12 cellular contexts compared by ENCODE assay signal in genomic region chr2:105409717-105410116, GRCh38. TPM values are rescaled to one million over a fixed set of nuclear protein-coding genes. Genes with fewer than 3 reads are reported as not detected.
DNase-seq lines count a peak whose midpoint lies in the region; ATAC-seq, FAIRE-seq and TF ChIP-seq lines count a peak whose summit lies in the region.
"Had no signal": no experiment of that assay in that cellular context is flagged by ENCODE, and none has a peak within 500 bp of the region (broad histone marks: within the 10 kb centered on the region; RNA-seq: fewer than 3 reads in every experiment).

No MANE protein-coding gene starts in this region.

- H3K27me3 Mint-ChIP-seq in chondrocyte (ENCODE audit: low read depth), result peaks cover 17% of the 10 kb centered on the region
- H3K27me3 Mint-ChIP-seq in activated naive CD8-positive, alpha-beta T cell treated with anti-CD3 and anti-CD28 coated beads for 36 hours, result peaks cover 53% of the 10 kb centered on the region

- CTCF ChIA-PET in A673 (lab: Charles Lee), result no interaction called here

- no peak overlapping the region for H3K4me3 ChIP-seq in kidney (ENCODE audit: low read length in 2 of 2)
- no peak overlapping the region for H3K4me3 ChIP-seq in thoracic aorta
- H3K4me3 ChIP-seq in A673 (ENCODE audit: low read depth, low read length, poor library complexity, severe bottlenecking), result no peak overlapping the region
- H3K4me3 ChIP-seq: SJCRH30 had no signal

- no peak overlapping the region for H3K27ac ChIP-seq in kidney (ENCODE audit: low read depth in 2 of 2, low read length in 2 of 2)
- peak overlapping the region; percentile 60 to 66 for H3K27ac ChIP-seq in thoracic aorta
- H3K27ac ChIP-seq in A673 (ENCODE audit: low read depth, low read length, poor library complexity, severe bottlenecking), result no peak overlapping the region
- H3K27ac ChIP-seq: SJCRH30 had no signal

- intact Hi-C loops in kidney (cut with DNase I) (no loop called here), A673 (cut with micrococcal nuclease; ENCODE audit: unreplicated experiment) (no loop called here)

- H3K9ac ChIP-seq in kidney (ENCODE audit: low read length in 2 of 2), result no peak overlapping the region

- peak overlapping the region; percentile 81 for H3K27ac Mint-ChIP-seq in chondrocyte (ENCODE audit: unreplicated experiment)
- no peak overlapping the region for H3K27ac Mint-ChIP-seq in activated naive CD8-positive, alpha-beta T cell treated with anti-CD3 and anti-CD28 coated beads for 36 hours
- H3K27ac Mint-ChIP-seq: natural killer cell, type B pancreatic cell had no signal

- H3K36me3 Mint-ChIP-seq in chondrocyte (ENCODE audit: low read depth), result no peaks in the 10 kb centered on the region
- no peaks in the 10 kb centered on the region for H3K36me3 Mint-ChIP-seq in activated naive CD8-positive, alpha-beta T cell treated with anti-CD3 and anti-CD28 coated beads for 36 hours
- H3K36me3 Mint-ChIP-seq: natural killer cell, type B pancreatic cell had no signal

- BruUV-seq in A673 (replicated peaks; lab: Mats Ljungman, UMichigan), result no TSS peak

- peaks cover 42% of the 10 kb centered on the region for H3K4me1 Mint-ChIP-seq in chondrocyte (ENCODE audit: low read depth)
- H3K4me1 Mint-ChIP-seq in activated naive CD8-positive, alpha-beta T cell treated with anti-CD3 and anti-CD28 coated beads for 36 hours, result peaks cover 8% of the 10 kb centered on the region
- H3K4me1 Mint-ChIP-seq: natural killer cell had no signal

- H3K36me3 ChIP-seq in kidney (ENCODE audit: control insufficient read depth in 1 of 2, insufficient read depth in 2 of 2, low read length in 2 of 2) (no peaks in the 10 kb centered on the region), thoracic aorta (no peaks in the 10 kb centered on the region), A673 (ENCODE audit: insufficient read depth, low read length, poor library complexity, severe bottlenecking) (no peaks in the 10 kb centered on the region)
- H3K36me3 ChIP-seq: SJCRH30 had no signal

- DNase-seq in LHCN-M2 (ENCODE audit: low read depth) (peak; percentile 78), chondrocyte (ENCODE audit: low spot score) (no peak), kidney (peak; percentile 83), thoracic aorta (ENCODE audit: low spot score) (peak; percentile 77), A673 (ENCODE audit: low spot score) (no peak)
- no peak for DNase-seq in activated naive CD8-positive, alpha-beta T cell treated with anti-CD3 and anti-CD28 coated beads for 36 hours
- DNase-seq: natural killer cell, SJCRH30 had no signal

- POLR2A ChIA-PET in A673 (lab: Charles Lee; ENCODE audit: low non-redundant PET), result no interaction called here

- no peak for FAIRE-seq in kidney (lab: Jason Lieb, UNC)
- FAIRE-seq: GM18507 had no signal

- H3K27me3 ChIP-seq in thoracic aorta (replicated peaks; ENCODE audit: insufficient read depth), result no peaks in the 10 kb centered on the region
- H3K27me3 ChIP-seq in A673 (replicated peaks; ENCODE audit: insufficient read depth, low read depth, low read length, poor library complexity), result no peaks in the 10 kb centered on the region
- H3K27me3 ChIP-seq: SJCRH30 had no signal

- H3K4me1 ChIP-seq in kidney (ENCODE audit: control insufficient read depth in 1 of 2, insufficient read depth in 1 of 2, low read depth in 1 of 2, low read length in 2 of 2) (no peaks in the 10 kb centered on the region), thoracic aorta (ENCODE audit: control insufficient read depth in 1 of 2, low read depth in 2 of 2) (peaks cover 17 to 39% of the 10 kb centered on the region in 2 donors), A673 (ENCODE audit: insufficient read depth, low read length, poor library complexity, severe bottlenecking) (no peaks in the 10 kb centered on the region)

- no peak for TF ChIP-seq CTCF in chondrocyte (IDR thresholded peaks at IDR 0.05)
- no peak for TF ChIP-seq CTCF in kidney (IDR thresholded peaks at IDR 0.05; ENCODE audit: borderline replicate concordance, extremely low read depth, insufficient read depth)
- no peak for TF ChIP-seq CTCF in thoracic aorta (IDR thresholded peaks at IDR 0.05)
- TF ChIP-seq CTCF in A673 (conservative IDR thresholded peaks at IDR 0.05; ENCODE audit: low read depth, low read length), result no peak

- H3K4me3 Mint-ChIP-seq in chondrocyte (ENCODE audit: unreplicated experiment), result no peak overlapping the region
- H3K4me3 Mint-ChIP-seq in activated naive CD8-positive, alpha-beta T cell treated with anti-CD3 and anti-CD28 coated beads for 36 hours, result no peak overlapping the region
- H3K4me3 Mint-ChIP-seq: natural killer cell, type B pancreatic cell had no signal

- ATAC-seq in thoracic aorta (ENCODE audit: insufficient number of reproducible peaks, low FRiP score, low read depth), result peak; percentile 88
- no peak for ATAC-seq in GM18498 (IDR thresholded peaks at IDR 0.05; ENCODE audit: unreplicated experiment)
- no peak for ATAC-seq in GM21825 (IDR thresholded peaks at IDR 0.05; ENCODE audit: unreplicated experiment)
- ATAC-seq: natural killer cell had no signal

- peaks cover 4% of the 10 kb centered on the region for H3K9me3 Mint-ChIP-seq in chondrocyte (ENCODE audit: low read depth)
- no peaks in the 10 kb centered on the region for H3K9me3 Mint-ChIP-seq in activated naive CD8-positive, alpha-beta T cell treated with anti-CD3 and anti-CD28 coated beads for 36 hours
- H3K9me3 Mint-ChIP-seq: natural killer cell had no signal

- H3K9me3 ChIP-seq in kidney (ENCODE audit: control insufficient read depth in 1 of 2, low read length in 2 of 2) (no peaks in the 10 kb centered on the region), thoracic aorta (no peaks in the 10 kb centered on the region), A673 (ENCODE audit: low read depth, low read length, poor library complexity, severe bottlenecking) (no peaks in the 10 kb centered on the region)
- H3K9me3 ChIP-seq: SJCRH30 had no signal

RNA-seq across cellular contexts. Expression of gene FHL2, which starts 10.9 kb away (rescaled TPM):
- 246 and 312 TPM in 2 replicates for total RNA-seq in LHCN-M2 (2014; rRNA removed)
- polyA plus RNA-seq in LHCN-M2 (2012), result 282 TPM
- total RNA-seq in chondrocyte, result 63.6 to 104 TPM (median 97.3 TPM) in 3 replicates
- total RNA-seq in kidney, result 75.9 TPM
- 23.4 TPM for polyA plus RNA-seq in kidney (ENCODE audit: insufficient read depth, low read depth, low replicate concordance)
- 100 to 1,000 TPM in 1 of 2 donors, 10 to 100 TPM in 1; 77.6 to 107 TPM for total RNA-seq in thoracic aorta
- 1 to 10 TPM; 4.7 to 5.1 TPM for total RNA-seq in activated naive CD8-positive, alpha-beta T cell treated with anti-CD3 and anti-CD28 coated beads for 36 hours
- total RNA-seq in A673 (2021), result 3.2 and 4.7 TPM in 2 replicates

Comparison
In these comparisons a context has a peak if more than half of its experiments do, and no peak if none do; other contexts are left out.
1. DNase-seq: peak in LHCN-M2 (single experiment), kidney (single experiment) and thoracic aorta (single experiment); none in chondrocyte (single experiment), activated naive CD8-positive, alpha-beta T cell treated with anti-CD3 and anti-CD28 coated beads for 36 hours (single experiment) and A673 (single experiment).
2. H3K27ac ChIP-seq: peak in thoracic aorta (2 of 2); none in kidney (0 of 2) and A673 (single experiment).
3. RNA of gene FHL2, which starts 10.9 kb away (total RNA-seq): 246 to 312 TPM in LHCN-M2, 77.6 to 107 TPM in thoracic aorta, 63.6 to 104 TPM in chondrocyte and 75.9 TPM in kidney (single experiment); 4.7 to 5.1 TPM in activated naive CD8-positive, alpha-beta T cell treated with anti-CD3 and anti-CD28 coated beads for 36 hours and 3.2 to 4.7 TPM in A673; every median in the first group is over 10 times any median in the second.